ENCODE assay signal across 18 cellular contexts in the genomic region with DNA sequence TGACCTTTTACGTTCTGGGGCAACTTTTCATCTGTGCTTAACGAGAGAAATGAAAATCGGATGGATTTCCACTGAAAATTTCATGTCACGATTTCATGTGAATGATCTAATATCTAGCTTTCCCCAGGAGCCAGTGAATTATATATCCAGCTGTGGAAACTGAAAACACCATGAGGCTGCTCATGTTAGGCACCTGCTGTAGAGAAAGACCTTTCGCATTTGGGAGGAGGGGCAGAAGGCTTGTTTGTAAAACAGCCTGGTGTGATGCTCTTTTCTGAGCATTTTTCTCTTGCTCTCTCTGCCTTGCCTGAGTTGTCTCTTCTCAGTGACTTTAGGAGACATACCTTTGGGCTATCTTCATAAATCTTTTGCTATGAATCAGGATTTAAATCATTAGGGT.
DNase-seq lines count a peak whose midpoint lies in the region; ATAC-seq and TF ChIP-seq lines count a peak whose summit lies in the region.
"Had no signal": no experiment of that assay in that cellular context is flagged by ENCODE, and none has a peak within 500 bp of the region (broad histone marks: within the 10 kb centered on the region; RNA-seq: fewer than 3 reads in every experiment).

No MANE protein-coding gene starts in this region.

- no peak overlapping the region for H3K4me3 Mint-ChIP-seq in activated CD4-positive, alpha-beta T cell treated with anti-CD3 and anti-CD28 coated beads, Interleukin-2, amount 10 ng/mL, durations not matched to agents 7 days and 5 days
- H3K4me3 Mint-ChIP-seq: HFFc6 had no signal

- no peak overlapping the region for H3K27ac Mint-ChIP-seq in activated CD4-positive, alpha-beta T cell treated with anti-CD3 and anti-CD28 coated beads, Interleukin-2, amount 10 ng/mL, durations not matched to agents 7 days and 5 days
- H3K27ac Mint-ChIP-seq: HFFc6 had no signal

- H3K4me3 ChIP-seq in esophagus squamous epithelium: no peak overlapping the region
- no peak overlapping the region for H3K4me3 ChIP-seq in prostate gland
- no peak overlapping the region for H3K4me3 ChIP-seq in upper lobe of right lung

- no peak for ATAC-seq in upper lobe of right lung
- ATAC-seq: HepG2 had no signal

- CTCF ChIA-PET in activated CD4-positive, alpha-beta T cell treated with anti-CD3 and anti-CD28 coated beads, Interleukin-2, amount 10 ng/mL, durations not matched to agents 7 days and 5 days (lab: Charles Lee): no interaction called here

- H3K9me3 ChIP-seq in esophagus squamous epithelium (no peaks in the 10 kb centered on the region), prostate gland (no peaks in the 10 kb centered on the region), upper lobe of right lung (no peaks in the 10 kb centered on the region)

- H3K9me3 Mint-ChIP-seq in activated CD4-positive, alpha-beta T cell treated with anti-CD3 and anti-CD28 coated beads, Interleukin-2, amount 10 ng/mL, durations not matched to agents 7 days and 5 days: no peaks in the 10 kb centered on the region
- H3K9me3 Mint-ChIP-seq: HFFc6 had no signal

- POLR2A ChIA-PET in activated CD4-positive, alpha-beta T cell treated with anti-CD3 and anti-CD28 coated beads, Interleukin-2, amount 10 ng/mL, durations not matched to agents 7 days and 5 days (lab: Charles Lee): no interaction called here

- H3K36me3 Mint-ChIP-seq in activated CD4-positive, alpha-beta T cell treated with anti-CD3 and anti-CD28 coated beads, Interleukin-2, amount 10 ng/mL, durations not matched to agents 7 days and 5 days (ENCODE audit: low read depth): no peaks in the 10 kb centered on the region

- H3K4me1 ChIP-seq in esophagus squamous epithelium: peaks cover 0 to 35% (median 14%) of the 10 kb centered on the region in 3 donors
- H3K4me1 ChIP-seq in prostate gland (replicated peaks): peaks cover 27% of the 10 kb centered on the region
- peaks cover 22% of the 10 kb centered on the region for H3K4me1 ChIP-seq in upper lobe of right lung

- H3K27me3 Mint-ChIP-seq in activated CD4-positive, alpha-beta T cell treated with anti-CD3 and anti-CD28 coated beads, Interleukin-2, amount 10 ng/mL, durations not matched to agents 7 days and 5 days: peaks cover 43% of the 10 kb centered on the region

- TF ChIP-seq CTCF in VCaP (conservative IDR thresholded peaks at IDR 0.05): no peak
- no peak for TF ChIP-seq CTCF in esophagus squamous epithelium (IDR thresholded peaks at IDR 0.05)
- TF ChIP-seq CTCF in prostate gland (IDR thresholded peaks at IDR 0.05): no peak
- no peak for TF ChIP-seq CTCF in upper lobe of right lung (IDR thresholded peaks at IDR 0.05)

- peaks cover 0 to 19% (median 0%) of the 10 kb centered on the region in 4 donors for H3K27me3 ChIP-seq in esophagus squamous epithelium
- no peaks in the 10 kb centered on the region for H3K27me3 ChIP-seq in prostate gland (replicated peaks; ENCODE audit: insufficient read depth)
- no peaks in the 10 kb centered on the region for H3K27me3 ChIP-seq in upper lobe of right lung

- TF ChIP-seq POLR2A in esophagus squamous epithelium (IDR thresholded peaks at IDR 0.05) (no peak), prostate gland (IDR thresholded peaks at IDR 0.05) (no peak)

- H3K4me1 Mint-ChIP-seq in activated CD4-positive, alpha-beta T cell treated with anti-CD3 and anti-CD28 coated beads, Interleukin-2, amount 10 ng/mL, durations not matched to agents 7 days and 5 days: no peaks in the 10 kb centered on the region

- no peaks in the 10 kb centered on the region for H3K36me3 ChIP-seq in esophagus squamous epithelium
- no peaks in the 10 kb centered on the region for H3K36me3 ChIP-seq in prostate gland
- H3K36me3 ChIP-seq in upper lobe of right lung: no peaks in the 10 kb centered on the region

- 88 to 90% methylated on average over 5 of the region's 5 CpGs for WGBS in esophagus squamous epithelium, 2 donors
- WGBS in prostate gland: 89% methylated on average over 5 of the region's 5 CpGs

- intact Hi-C loops in esophagus squamous epithelium (cut with DNase I) (no loop called here), prostate gland (cut with DNase I) (no loop called here), upper lobe of right lung (cut with DNase I) (no loop called here)

- DNase-seq in esophagus squamous epithelium (lab: John Stamatoyannopoulos, UW) (no peak), prostate gland (ENCODE audit: low spot score) (no peak), upper lobe of right lung (no peak), AG08395 (ENCODE audit: low spot score) (no peak), NCI-H1105 treated with DMSO at 0.1 percent for 48 hours (lab: John Stamatoyannopoulos, UW) (no peak)
- no peak for DNase-seq in activated CD4-positive, alpha-beta T cell treated with anti-CD3 and anti-CD28 coated beads, Interleukin-2, amount 10 ng/mL, durations not matched to agents 7 days and 5 days
- DNase-seq: DMS79 treated with DMSO at 0.1 percent for 48 hours, H7, HFFc6, KBM-7, NCI-H1105, NCI-H1694, NCI-H510A, NCI-H774, OCI-M1, Right ventricle myocardium superior had no signal

- H3K27ac ChIP-seq in VCaP (peak overlapping the region; percentile 95), esophagus squamous epithelium (peak overlapping the region in 3 of 4 donors; percentile 62 to 77 (median 72)), prostate gland (peak overlapping the region; percentile 74 to 84), upper lobe of right lung (peak overlapping the region; percentile 44)

Comparison
In these comparisons a context has a peak if more than half of its experiments do, and no peak if none do; other contexts are left out.
1. H3K27ac ChIP-seq: peak in every context shown above with its lines; median percentile 95 in VCaP; 79 in prostate gland; 72 in esophagus squamous epithelium; 44 in upper lobe of right lung.